In the genomic region with DNA sequence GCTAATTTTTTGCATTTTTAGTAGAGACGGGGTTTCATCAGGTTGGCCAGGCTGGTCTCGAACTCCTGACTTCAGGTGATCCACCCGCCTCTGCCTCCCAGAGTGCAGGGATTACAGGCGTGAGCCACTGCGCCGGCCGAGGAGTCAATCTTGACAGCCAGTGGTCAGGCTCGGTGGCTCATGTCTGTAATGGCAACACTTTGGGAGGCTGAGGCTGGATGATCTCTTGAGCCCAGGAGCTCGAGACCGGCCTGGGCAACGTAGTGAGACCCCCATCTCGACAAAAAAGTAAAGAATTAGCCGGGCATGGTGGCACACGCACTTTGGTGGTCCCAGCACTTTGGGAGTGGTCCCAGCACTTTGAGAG, we compare ENCODE assay signal across 8 cellular contexts. TPM values are rescaled to one million over a fixed set of nuclear protein-coding genes. Genes with fewer than 3 reads are reported as not detected.
DNase-seq lines count a peak whose midpoint lies in the region; ATAC-seq and TF ChIP-seq lines count a peak whose summit lies in the region.

No MANE protein-coding gene starts in this region.

- DNase-seq in H9 = no peak
- no peak for DNase-seq in foreskin keratinocyte
- DNase-seq in gastrocnemius medialis = no peak
- DNase-seq in stimulated activated naive CD4-positive, alpha-beta T cell (lab: John Stamatoyannopoulos, UW) = no peak
- no peak for DNase-seq in activated CD4-positive, alpha-beta T cell treated with anti-CD3 and anti-CD28 coated beads for 4 hours

- peaks cover 7% of the 10 kb centered on the region for H3K23me2 ChIP-seq in H9 (ENCODE audit: insufficient read length, low read depth, low read length, poor library complexity, severe bottlenecking)

- H3K23ac ChIP-seq in H9 (ENCODE audit: insufficient read length, low read depth, low read length) = no peak overlapping the region

- no peaks in the 10 kb centered on the region for H3K9me3 Mint-ChIP-seq in H9

- no peak overlapping the region for H2BK120ac ChIP-seq in H9 (ENCODE audit: low read depth, low read length, poor library complexity, severe bottlenecking)

- no peak overlapping the region for H4K5ac ChIP-seq in H9 (ENCODE audit: insufficient read length, low read depth, low read length)

- H2BK5ac ChIP-seq in H9 (ENCODE audit: insufficient read length, low read length) = no peak overlapping the region

- peaks cover 6% of the 10 kb centered on the region; the same call in 1 of the 2 replicates for H3K4me1 ChIP-seq in H9 (ENCODE audit: insufficient read depth, low read length)
- H3K4me1 ChIP-seq in foreskin keratinocyte = peaks cover 37% of the 10 kb centered on the region
- peaks cover 29 to 37% of the 10 kb centered on the region in 2 donors for H3K4me1 ChIP-seq in gastrocnemius medialis

- no peak for TF ChIP-seq POLR2A in gastrocnemius medialis (IDR thresholded peaks at IDR 0.05)

- in situ Hi-C loops in gastrocnemius medialis (cut with MboI; ENCODE audit: low sequenced_read_pairs in 4 of 4) = loop anchor here in 1 of 4 donors (10.0 kb wide), 1 partner anchor 47 kb away; no protein-coding TSS in a partner anchor

- WGBS in H9 (ENCODE audit: extremely low coverage, insufficient read length, low lambda C conversion rate) = no CpG with 5 or more reads among the region's 14 CpGs

- H3K4me2 ChIP-seq in H9 (ENCODE audit: insufficient read depth, insufficient read length, low read length) = peak overlapping the region; percentile 94

- no peak overlapping the region for H2BK20ac ChIP-seq in H9 (ENCODE audit: low read depth, low read length, poor library complexity, severe bottlenecking)

- no peaks in the 10 kb centered on the region for H3K27me3 ChIP-seq in H9 (ENCODE audit: insufficient read depth, low read length)
- H3K27me3 ChIP-seq in foreskin keratinocyte = no peaks in the 10 kb centered on the region
- H3K27me3 ChIP-seq in gastrocnemius medialis = no peaks in the 10 kb centered on the region

- no peak for TF ChIP-seq CTCF in H9 (conservative IDR thresholded peaks at IDR 0.05)
- no peak for TF ChIP-seq CTCF in VCaP (conservative IDR thresholded peaks at IDR 0.05)
- TF ChIP-seq CTCF in foreskin keratinocyte (conservative IDR thresholded peaks at IDR 0.05) = no peak
- no peak for TF ChIP-seq CTCF in gastrocnemius medialis (IDR thresholded peaks at IDR 0.05 in 4 of 5, conservative IDR thresholded peaks at IDR 0.05 in 1 of 5)

- H3K27me3 Mint-ChIP-seq in H9 (ENCODE audit: low read depth) = no peaks in the 10 kb centered on the region

- H3K9ac ChIP-seq in H9 (ENCODE audit: extremely low read depth, insufficient read length, low read length) = no peak overlapping the region

- peak overlapping the region; percentile 74 to 99 (median 96) for H3K4me3 ChIP-seq in gastrocnemius medialis

- H3K36me3 ChIP-seq in gastrocnemius medialis = peaks cover 0 to 3% of the 10 kb centered on the region in 2 donors

- no peak overlapping the region for H3K18ac ChIP-seq in H9 (ENCODE audit: insufficient read length, low read depth, low read length)

- intact Hi-C loops in gastrocnemius medialis (cut with DNase I; ENCODE audit: low total_unique reads) = loop anchor here (2.0 kb wide), 1 partner anchor 37 kb away; no protein-coding TSS in a partner anchor

- no peak overlapping the region for H3T11ph ChIP-seq in H9 (ENCODE audit: low read length)

- H3K9me3 ChIP-seq in H9 (ENCODE audit: control insufficient read depth, low read depth, low read length) (no peaks in the 10 kb centered on the region), gastrocnemius medialis (no peaks in the 10 kb centered on the region)

- H3K4me1 Mint-ChIP-seq in H9 = peaks cover 63 to 68% of the 10 kb centered on the region in 2 experiments

- H3K4me3 Mint-ChIP-seq in H9 = peak overlapping the region; percentile 92 to 98; a peak in 4 of 5 replicates

- H2AFZ ChIP-seq in H9 (ENCODE audit: low read length) = no peak overlapping the region

- H3K56ac ChIP-seq in H9 (ENCODE audit: insufficient read length, low read depth, low read length) = no peak overlapping the region

- ATAC-seq in foreskin keratinocyte (no peak), gastrocnemius medialis (no peak), HG02938 (IDR thresholded peaks at IDR 0.05; ENCODE audit: unreplicated experiment) (no peak), GM19351 (IDR thresholded peaks at IDR 0.05; ENCODE audit: unreplicated experiment) (no peak)

- H2BK15ac ChIP-seq in H9 (ENCODE audit: low read depth, low read length) = no peak overlapping the region

- H4K91ac ChIP-seq in H9 (ENCODE audit: insufficient read length, low read depth, low read length) = no peak overlapping the region

- no peaks in the 10 kb centered on the region for H3K79me1 ChIP-seq in H9 (ENCODE audit: insufficient read depth, low read depth, low read length, poor library complexity, severe bottlenecking)

- peaks cover 3 to 13% (median 9%) of the 10 kb centered on the region in 3 experiments; a peak in 5 of 7 replicates for H3K36me3 Mint-ChIP-seq in H9 (ENCODE audit: insufficient read depth in 1 of 3, low read depth in 3 of 3)

- no peak overlapping the region for H2AK5ac ChIP-seq in H9 (ENCODE audit: insufficient read length, low read length)

- H3K79me2 ChIP-seq in H9 (ENCODE audit: insufficient read depth, low read length) = peaks cover 32% of the 10 kb centered on the region; the same call in 1 of the 2 replicates

- no peaks in the 10 kb centered on the region for H4K20me1 ChIP-seq in H9 (ENCODE audit: control insufficient read depth, insufficient read depth, insufficient read length)

- H3K27ac ChIP-seq in H9 (ENCODE audit: insufficient read length, low read depth, low read length) (no peak overlapping the region), VCaP (peak overlapping the region; percentile 80), foreskin keratinocyte (peak overlapping the region; percentile 83), gastrocnemius medialis (peak overlapping the region; percentile 84 to 91 (median 86))

- no peak overlapping the region for H2BK12ac ChIP-seq in H9 (ENCODE audit: insufficient read length, low read depth, low read length)

- H4K8ac ChIP-seq in H9 (replicated peaks; ENCODE audit: insufficient read length, low read depth, low read length) = no peak overlapping the region

- H3K14ac ChIP-seq in H9 (ENCODE audit: insufficient read depth, low read length) = no peak overlapping the region

- H3K27ac Mint-ChIP-seq in H9 = no peak overlapping the region

- no peak overlapping the region for H3K4ac ChIP-seq in H9 (ENCODE audit: low read depth, low read length)

RNA-seq across cellular contexts. Expression of gene PGS1, which starts 0.6 kb away (rescaled TPM):
- total RNA-seq in H9 (2021) (41.8 and 45.7 TPM in 2 replicates), foreskin keratinocyte (14.8 and 14.9 TPM in 2 replicates), gastrocnemius medialis (10 to 100 TPM; 16.6 to 30.0 (median 21.8) TPM)
- 12.3 and 14.3 TPM in 2 replicates for polyA plus RNA-seq in foreskin keratinocyte

RNA-seq across cellular contexts. Expression of gene SOCS3, which starts 18.0 kb away (rescaled TPM):
- total RNA-seq in H9 (2021) (9.5 and 9.6 TPM in 2 replicates), foreskin keratinocyte (3.7 and 3.9 TPM in 2 replicates), gastrocnemius medialis (10 to 100 TPM in 3 of 4 donors, 1 to 10 TPM in 1; 4.5 to 44.2 (median 16.4) TPM)
- polyA plus RNA-seq in foreskin keratinocyte = 1.7 and 2.4 TPM in 2 replicates
